ENCODE assay signal across 22 cellular contexts in genomic region chr20:63096681-63097335, GRCh38.
DNase-seq lines count a peak whose midpoint lies in the region; ATAC-seq and TF ChIP-seq lines count a peak whose summit lies in the region.
"Had no signal": no experiment of that assay in that cellular context is flagged by ENCODE, and none has a peak within 500 bp of the region (broad histone marks: within the 10 kb centered on the region; RNA-seq: fewer than 3 reads in every experiment).

No MANE protein-coding gene starts in this region.

- peaks cover 11% of the 10 kb centered on the region for H3K27me3 Mint-ChIP-seq in activated T-cell treated with anti-CD3 and anti-CD28 coated beads, Interleukin-2, amount 50 U/mL, for 24 hours

- ATAC-seq in left lobe of liver, result no peak
- ATAC-seq: gastroesophageal sphincter; K562; naive thymus-derived CD4-positive, alpha-beta T cell had no signal

- intact Hi-C loops in spleen (cut with DNase I; ENCODE audit: low total_unique reads), result no loop called here

- no peaks in the 10 kb centered on the region for H3K9me3 ChIP-seq in spleen
- H3K9me3 ChIP-seq: breast epithelium, gastroesophageal sphincter, thoracic aorta had no signal

- H3K27me3 ChIP-seq in spleen (replicated peaks in 1 of 7), result peaks cover 0 to 84% (median 23%) of the 10 kb centered on the region in 7 donors

- TF ChIP-seq CTCF in spleen (IDR thresholded peaks at IDR 0.05 in 8 of 11, conservative IDR thresholded peaks at IDR 0.05 in 3 of 11), result no peak
- TF ChIP-seq CTCF in foreskin fibroblast (IDR thresholded peaks at IDR 0.05; ENCODE audit: low read depth, low read length), result no peak

- peaks cover 2% of the 10 kb centered on the region for H3K4me1 Mint-ChIP-seq in activated T-cell treated with anti-CD3 and anti-CD28 coated beads, Interleukin-2, amount 50 U/mL, for 24 hours (ENCODE audit: low read depth)

- DNase-seq in activated T-cell treated with anti-CD3 and anti-CD28 coated beads, Interleukin-2, amount 50 U/mL, for 24 hours, result peak; percentile 23
- no peak for DNase-seq in activated T-cell treated with anti-CD3 and anti-CD28 coated beads, Interleukin-2, amount 50 U/mL, for 48 hours
- DNase-seq in activated CD8-positive, alpha-beta memory T cell treated with anti-CD3 and anti-CD28 coated beads, Interleukin-2, amount 50 U/mL, for 4 hours, result peak; percentile 9
- DNase-seq in left lobe of liver (ENCODE audit: low spot score) (peak; percentile 33), spleen (peak; percentile 58), foreskin fibroblast (no peak), putamen (ENCODE audit: low spot score) (no peak), DMS 273 treated with DMSO at 0.1 percent for 48 hours (lab: John Stamatoyannopoulos, UW) (no peak)
- DNase-seq: activated B cell treated with CpG ODN at 0.5 μM for 24 hours; activated naive CD8-positive, alpha-beta T cell treated with anti-CD3 and anti-CD28 coated beads for 36 hours; C1 segment of cervical spinal cord; erythroblast; MV-4-11; NCI-H1930; NCI-H446 had no signal

- H3K9me3 Mint-ChIP-seq in activated T-cell treated with anti-CD3 and anti-CD28 coated beads, Interleukin-2, amount 50 U/mL, for 24 hours, result no peaks in the 10 kb centered on the region
- H3K9me3 Mint-ChIP-seq: activated B cell treated with CpG ODN at 0.5 μM for 24 hours; activated naive CD8-positive, alpha-beta T cell treated with anti-CD3 and anti-CD28 coated beads for 36 hours had no signal

- no peak overlapping the region for H3K4me3 ChIP-seq in spleen
- no peak overlapping the region for H3K4me3 ChIP-seq in foreskin fibroblast (ENCODE audit: low read depth in 1 of 2, low read length in 2 of 2)
- H3K4me3 ChIP-seq: breast epithelium, gastroesophageal sphincter, K562, SJSA1, thoracic aorta had no signal

- H3K27ac ChIP-seq in spleen, result no peak overlapping the region
- H3K27ac ChIP-seq: breast epithelium, gastroesophageal sphincter, SJSA1, thoracic aorta had no signal

- peaks cover 0 to 2% (median 0%) of the 10 kb centered on the region in 6 donors for H3K4me1 ChIP-seq in spleen
- H3K4me1 ChIP-seq: breast epithelium had no signal

- no peak overlapping the region for H3K27ac Mint-ChIP-seq in activated T-cell treated with anti-CD3 and anti-CD28 coated beads, Interleukin-2, amount 50 U/mL, for 24 hours
- H3K27ac Mint-ChIP-seq: activated B cell treated with CpG ODN at 0.5 μM for 24 hours; activated naive CD8-positive, alpha-beta T cell treated with anti-CD3 and anti-CD28 coated beads for 36 hours; naive thymus-derived CD4-positive, alpha-beta T cell; progenitor cell of endocrine pancreas had no signal

- no peaks in the 10 kb centered on the region for H3K36me3 Mint-ChIP-seq in activated T-cell treated with anti-CD3 and anti-CD28 coated beads, Interleukin-2, amount 50 U/mL, for 24 hours (ENCODE audit: low read depth)
- H3K36me3 Mint-ChIP-seq: naive thymus-derived CD4-positive, alpha-beta T cell had no signal

- H3K36me3 ChIP-seq in spleen, result no peaks in the 10 kb centered on the region
- H3K36me3 ChIP-seq: breast epithelium, gastroesophageal sphincter, SJSA1, thoracic aorta had no signal

- no peak for TF ChIP-seq POLR2A in spleen (IDR thresholded peaks at IDR 0.05)

- WGBS in spleen, 5 donors, result 68 to 78% (median 73%) methylated on average over 9 to 13 of the region's 13 CpGs

- H3K4me3 Mint-ChIP-seq in activated T-cell treated with anti-CD3 and anti-CD28 coated beads, Interleukin-2, amount 50 U/mL, for 24 hours, result no peak overlapping the region
- H3K4me3 Mint-ChIP-seq: activated B cell treated with CpG ODN at 0.5 μM for 24 hours; activated naive CD8-positive, alpha-beta T cell treated with anti-CD3 and anti-CD28 coated beads for 36 hours; naive thymus-derived CD4-positive, alpha-beta T cell had no signal

Comparison
In these comparisons a context has a peak if more than half of its experiments do, and no peak if none do; other contexts are left out.
1. DNase-seq: peak in activated T-cell treated with anti-CD3 and anti-CD28 coated beads, Interleukin-2, amount 50 U/mL, for 24 hours (single experiment), activated CD8-positive, alpha-beta memory T cell treated with anti-CD3 and anti-CD28 coated beads, Interleukin-2, amount 50 U/mL, for 4 hours (single experiment), left lobe of liver (single experiment) and spleen (single experiment); none in activated T-cell treated with anti-CD3 and anti-CD28 coated beads, Interleukin-2, amount 50 U/mL, for 48 hours (0 of 2), foreskin fibroblast (0 of 2), putamen (single experiment) and DMS 273 treated with DMSO at 0.1 percent for 48 hours (single experiment).